In genomic region chr14:59297070-59297766, GRCh38 we compare ENCODE assay signal across 1 cellular context.
A peak's percentile ranks its signal among the peaks of the same experiment; 100 is the strongest.
TF ChIP-seq lines count a peak whose summit lies in the region.

No MANE protein-coding gene starts in this region.

TF ChIP-seq in HepG2, 621 proteins besides CTCF, POLR2A, EP300 and RAD21 (continued from another document and continues in another):
- TF ChIP-seq IRF9 (CRISPR knock-in tag; IDR thresholded peaks at IDR 0.05; ENCODE audit: borderline replicate concordance), result no peak
- TF ChIP-seq PRPF4 (IDR thresholded peaks at IDR 0.05; ENCODE audit: low read depth, low read length, poor library complexity, severe bottlenecking), result no peak
- TF ChIP-seq REXO4 (CRISPR knock-in tag; IDR thresholded peaks at IDR 0.05; ENCODE audit: borderline replicate concordance), result no peak
- TF ChIP-seq FOXP1 (IDR thresholded peaks at IDR 0.05), result peak; percentile 59
- TF ChIP-seq FOXP1 (CRISPR knock-in tag; IDR thresholded peaks at IDR 0.05), result peak; percentile 79; the same call in 1 of the 2 replicates
- TF ChIP-seq FLYWCH1 (CRISPR knock-in tag; IDR thresholded peaks at IDR 0.05), result no peak
- TF ChIP-seq AGO1 (IDR thresholded peaks at IDR 0.05; ENCODE audit: low read depth, low read length, poor library complexity, severe bottlenecking), result no peak
- TF ChIP-seq ZKSCAN1 (IDR thresholded peaks at IDR 0.05; ENCODE audit: low read length), result no peak
- TF ChIP-seq ATF2 (CRISPR knock-in tag; IDR thresholded peaks at IDR 0.05), result peak; percentile 74; the same call in 1 of the 2 replicates
- TF ChIP-seq REST (IDR thresholded peaks at IDR 0.05; ENCODE audit: borderline replicate concordance in 1 of 2, low read depth in 1 of 2, low read length in 2 of 2), result no peak
- no peak for TF ChIP-seq ZNF350 (CRISPR knock-in tag; IDR thresholded peaks at IDR 0.05; ENCODE audit: borderline replicate concordance, low read depth)
- TF ChIP-seq ZNF557 (CRISPR knock-in tag; IDR thresholded peaks at IDR 0.05), result no peak
- TF ChIP-seq FOXP4 (CRISPR knock-in tag; IDR thresholded peaks at IDR 0.05), result peak; percentile 84
- no peak for TF ChIP-seq ZNF446 (CRISPR knock-in tag; IDR thresholded peaks at IDR 0.05)
- TF ChIP-seq ZNF564 (CRISPR knock-in tag; IDR thresholded peaks at IDR 0.05), result no peak
- TF ChIP-seq ZNF343 (CRISPR knock-in tag; IDR thresholded peaks at IDR 0.05), result no peak
- no peak for TF ChIP-seq NFE2L1 (CRISPR knock-in tag; IDR thresholded peaks at IDR 0.05; ENCODE audit: borderline replicate concordance)
- TF ChIP-seq ZNF577 (CRISPR knock-in tag; IDR thresholded peaks at IDR 0.05; ENCODE audit: borderline replicate concordance, low read depth), result no peak
- TF ChIP-seq TCF7L2 (IDR thresholded peaks at IDR 0.05; ENCODE audit: low read depth, low read length), result no peak
- no peak for TF ChIP-seq ZNF678 (CRISPR knock-in tag; IDR thresholded peaks at IDR 0.05)
- no peak for TF ChIP-seq ZKSCAN5 (CRISPR knock-in tag; IDR thresholded peaks at IDR 0.05)
- TF ChIP-seq LBX2 (CRISPR knock-in tag; IDR thresholded peaks at IDR 0.05; ENCODE audit: borderline replicate concordance), result no peak
- no peak for TF ChIP-seq ZNF792 (CRISPR knock-in tag; IDR thresholded peaks at IDR 0.05)
- TF ChIP-seq ZNF768 (CRISPR knock-in tag; IDR thresholded peaks at IDR 0.05), result no peak
- peak; percentile 53; the same call in 1 of the 2 replicates for TF ChIP-seq FOXJ3 (CRISPR knock-in tag; IDR thresholded peaks at IDR 0.05; ENCODE audit: borderline replicate concordance)
- peak; percentile 68; the same call in 1 of the 2 replicates for TF ChIP-seq ZGPAT (CRISPR knock-in tag; IDR thresholded peaks at IDR 0.05)
- TF ChIP-seq ZNF761 (CRISPR knock-in tag; conservative IDR thresholded peaks at IDR 0.05), result no peak
- TF ChIP-seq ZNF580 (CRISPR knock-in tag; IDR thresholded peaks at IDR 0.05; ENCODE audit: borderline replicate concordance, low read depth), result no peak
- TF ChIP-seq MEIS2 (CRISPR knock-in tag; IDR thresholded peaks at IDR 0.05), result no peak
- no peak for TF ChIP-seq ZNF430 (CRISPR knock-in tag; IDR thresholded peaks at IDR 0.05)
- no peak for TF ChIP-seq ZBTB43 (CRISPR knock-in tag; conservative IDR thresholded peaks at IDR 0.05)
- no peak for TF ChIP-seq DNMT1 (CRISPR knock-in tag; IDR thresholded peaks at IDR 0.05)
- no peak for TF ChIP-seq ZNF484 (CRISPR knock-in tag; IDR thresholded peaks at IDR 0.05; ENCODE audit: borderline replicate concordance, low read depth)
- TF ChIP-seq CBFB (CRISPR knock-in tag; IDR thresholded peaks at IDR 0.05), result peak; percentile 30; the same call in 1 of the 2 replicates
- no peak for TF ChIP-seq ELF4 (CRISPR knock-in tag; IDR thresholded peaks at IDR 0.05; ENCODE audit: borderline replicate concordance)
- TF ChIP-seq HES4 (CRISPR knock-in tag; IDR thresholded peaks at IDR 0.05; ENCODE audit: borderline replicate concordance), result no peak
- TF ChIP-seq ZNF503 (CRISPR knock-in tag; IDR thresholded peaks at IDR 0.05), result no peak
- TF ChIP-seq ISX (CRISPR knock-in tag; conservative IDR thresholded peaks at IDR 0.05), result no peak
- no peak for TF ChIP-seq CREBL2 (CRISPR knock-in tag; IDR thresholded peaks at IDR 0.05; ENCODE audit: borderline replicate concordance)
- TF ChIP-seq ZNF841 (CRISPR knock-in tag; IDR thresholded peaks at IDR 0.05; ENCODE audit: borderline replicate concordance), result no peak
- TF ChIP-seq DMTF1 (CRISPR knock-in tag; IDR thresholded peaks at IDR 0.05), result no peak
- TF ChIP-seq E2F2 (CRISPR knock-in tag; IDR thresholded peaks at IDR 0.05; ENCODE audit: borderline replicate concordance), result no peak
- peak; percentile 34; the same call in 1 of the 2 replicates for TF ChIP-seq GATAD1 (CRISPR knock-in tag; IDR thresholded peaks at IDR 0.05)
- TF ChIP-seq ZSCAN9 (CRISPR knock-in tag; IDR thresholded peaks at IDR 0.05; ENCODE audit: borderline replicate concordance), result no peak
- no peak for TF ChIP-seq RBM39 (IDR thresholded peaks at IDR 0.05; ENCODE audit: low read depth, low read length, poor library complexity, severe bottlenecking)
- peak; percentile 79 for TF ChIP-seq NCOR1 (IDR thresholded peaks at IDR 0.05; ENCODE audit: borderline replicate concordance, low read length)
- TF ChIP-seq HOXA7 (CRISPR knock-in tag; IDR thresholded peaks at IDR 0.05), result no peak
- no peak for TF ChIP-seq ZNF138 (CRISPR knock-in tag; IDR thresholded peaks at IDR 0.05; ENCODE audit: low read depth)
- no peak for TF ChIP-seq ZNF766 (CRISPR knock-in tag; IDR thresholded peaks at IDR 0.05; ENCODE audit: borderline replicate concordance)
- TF ChIP-seq FOXK2 (IDR thresholded peaks at IDR 0.05), result peak; percentile 48; the same call in 1 of the 2 replicates
- no peak for TF ChIP-seq RAD51 (IDR thresholded peaks at IDR 0.05; ENCODE audit: borderline replicate concordance)
- TF ChIP-seq ZNF20 (CRISPR knock-in tag; IDR thresholded peaks at IDR 0.05), result no peak
